In the genomic region with DNA sequence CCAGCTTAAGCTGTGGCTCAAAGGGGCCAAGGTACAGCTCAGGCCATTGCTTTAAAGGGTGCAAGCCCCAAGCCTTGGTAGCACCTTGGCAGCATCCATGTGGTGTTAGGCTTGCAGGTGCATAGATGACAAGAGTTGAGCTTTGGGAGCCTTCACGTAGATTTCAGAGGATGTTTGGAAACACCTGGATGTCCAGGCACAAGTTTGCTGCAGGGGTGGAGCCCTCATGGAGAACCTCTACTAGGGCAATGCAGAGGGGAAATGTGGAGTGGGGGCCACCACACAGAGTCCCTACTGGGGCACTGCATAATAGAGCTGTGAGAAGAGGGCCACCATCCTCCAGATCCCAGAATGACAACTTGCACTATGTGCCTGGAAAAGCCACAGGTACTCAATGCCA, we compare ENCODE assay signal across 30 cellular contexts. TPM values are rescaled to one million over a fixed set of nuclear protein-coding genes. Genes with fewer than 3 reads are reported as not detected.
"Had no signal": no experiment of that assay in that cellular context is flagged by ENCODE, and none has a peak within 500 bp of the region (broad histone marks: within the 10 kb centered on the region; RNA-seq: fewer than 3 reads in every experiment).

No MANE protein-coding gene starts in this region.

- H3K27ac ChIP-seq: ascending aorta, cardiac muscle cell, VCaP had no signal

- H3K36me3 ChIP-seq: ascending aorta, cardiac muscle cell had no signal

- ATAC-seq: activated CD4-positive, alpha-beta T cell treated with anti-CD3 and anti-CD28 coated beads for 36 hours; activated CD8-positive, alpha-beta memory T cell treated with anti-CD3 and anti-CD28 coated beads, Interleukin-2, amount 10 ng/mL, durations not matched to agents 7 days and 5 days; activated CD8-positive, alpha-beta T cell treated with anti-CD3 and anti-CD28 coated beads, Interleukin-2, amount 10 ng/mL, durations not matched to agents 7 days and 5 days; activated naive CD8-positive, alpha-beta T cell treated with anti-CD3 and anti-CD28 coated beads, Interleukin-2, amount 50 U/mL, for 24 hours had no signal

- DNase-seq: activated B cell treated with CpG ODN at 0.5 μM for 24 hours; activated CD4-positive, alpha-beta memory T cell treated with anti-CD3 and anti-CD28 coated beads, Interleukin-2, amount 10 ng/mL, durations not matched to agents 7 days and 5 days; activated CD4-positive, alpha-beta T cell treated with anti-CD3 and anti-CD28 coated beads for 36 hours; activated CD4-positive, alpha-beta T cell treated with anti-CD3 and anti-CD28 coated beads for 48 hours; activated CD4-positive, alpha-beta T cell treated with anti-CD3 and anti-CD28 coated beads, Interleukin-2, amount 10 ng/mL, durations not matched to agents 7 days and 5 days; activated CD4-positive, alpha-beta T cell treated with anti-CD3 and anti-CD28 coated beads, Interleukin-2, amount 50 U/mL, for 48 hours; activated CD4-positive, CD25-positive, alpha-beta regulatory T cell treated with anti-CD3 and anti-CD28 coated beads, Interleukin-2, amount 50 U/mL, for 72 hours; activated CD8-positive, alpha-beta memory T cell treated with anti-CD3 and anti-CD28 coated beads for 24 hours; activated CD8-positive, alpha-beta memory T cell treated with anti-CD3 and anti-CD28 coated beads, Interleukin-2, amount 10 ng/mL, durations not matched to agents 7 days and 5 days; activated CD8-positive, alpha-beta memory T cell treated with anti-CD3 and anti-CD28 coated beads, Interleukin-2, amount 50 U/mL, for 48 hours; activated CD8-positive, alpha-beta T cell treated with anti-CD3 and anti-CD28 coated beads, Interleukin-2, amount 10 ng/mL, durations not matched to agents 7 days and 5 days; activated effector memory CD4-positive, alpha-beta T cell treated with Interleukin-2 at 50 U/mL for 16 hours; activated gamma-delta T cell; activated naive CD4-positive, alpha-beta T cell treated with anti-CD3 and anti-CD28 coated beads, Interleukin-2, amount 10 ng/mL, durations not matched to agents 7 days and 5 days; activated naive CD4-positive, alpha-beta T cell treated with Interleukin-2 at 50 U/mL for 16 hours; activated naive CD8-positive, alpha-beta T cell treated with anti-CD3 and anti-CD28 coated beads, Interleukin-2, amount 10 ng/mL, durations not matched to agents 7 days and 5 days; activated naive CD8-positive, alpha-beta T cell treated with anti-CD3 and anti-CD28 coated beads, Interleukin-2, amount 50 U/mL, for 24 hours; activated T-cell treated with anti-CD3 and anti-CD28 coated beads, Interleukin-2, amount 50 U/mL, for 24 hours; activated T-cell treated with anti-CD3 and anti-CD28 coated beads, Interleukin-2, amount 50 U/mL, for 48 hours; amygdala; anterior cingulate cortex; caudate nucleus; cerebellar nuclear complex; T-helper 9 cell had no signal

- H3K4me3 ChIP-seq: ascending aorta, cardiac muscle cell had no signal

- H3K9me3 ChIP-seq: ascending aorta had no signal

- FAIRE-seq: bronchial epithelial cell, TTC549 had no signal

- H3K27me3 ChIP-seq: ascending aorta, cardiac muscle cell had no signal

RNA-seq across cellular contexts. Expression of a gene that starts 37.9 kb away (rescaled TPM):
- total RNA-seq: activated CD8-positive, alpha-beta memory T cell treated with anti-CD3 and anti-CD28 coated beads, Interleukin-2, amount 10 ng/mL, durations not matched to agents 7 days and 5 days; activated CD8-positive, alpha-beta T cell treated with anti-CD3 and anti-CD28 coated beads, Interleukin-2, amount 10 ng/mL, durations not matched to agents 7 days and 5 days; activated T-helper 2 cell treated with anti-CD3 and anti-CD28 coated beads, Interferon-gamma antibody, Interleukin-2, Interleukin-4, amounts not matched to agents 10 μg/mL and 5 μg/mL and 100 μg/mL, durations not matched to agents 14 hours and 24 hours and 36 hours; ascending aorta had no signal
